In genomic region chr16:4316103-4316731, GRCh38 we compare ENCODE assay signal across 8 cellular contexts. TPM values are rescaled to one million over a fixed set of nuclear protein-coding genes. Genes with fewer than 3 reads are reported as not detected.
DNase-seq lines count a peak whose midpoint lies in the region; ATAC-seq and TF ChIP-seq lines count a peak whose summit lies in the region.

No MANE protein-coding gene starts in this region.

- H3K4me3 ChIP-seq in Loucy (ENCODE audit: low read length, poor library complexity, severe bottlenecking) (peak overlapping the region; percentile 71), duodenal mucosa (ENCODE audit: low read depth in 1 of 2, low read length in 2 of 2) (peak overlapping the region; percentile 36 to 45), neuron (ENCODE audit: low read length) (peak overlapping the region; percentile 96)

- H3K27me3 Mint-ChIP-seq in activated T-helper 17 cell treated with anti-CD3 and anti-CD28 coated beads, Interleukin-2, amount 50 U/mL, for 72 hours = peaks cover 11% of the 10 kb centered on the region

- H3K9me3 ChIP-seq in Loucy (ENCODE audit: insufficient read depth, low read depth, low read length) = no peaks in the 10 kb centered on the region
- no peaks in the 10 kb centered on the region for H3K9me3 ChIP-seq in duodenal mucosa (ENCODE audit: control insufficient read depth in 1 of 2, low read length in 2 of 2)
- H3K9me3 ChIP-seq in neuron (ENCODE audit: low read length) = no peaks in the 10 kb centered on the region

- H3K4me2 ChIP-seq in Loucy (ENCODE audit: low read depth, low read length, poor library complexity, severe bottlenecking) = peak overlapping the region; percentile 66

- H3K4me1 ChIP-seq in Loucy (ENCODE audit: insufficient read depth, low read length, poor library complexity, severe bottlenecking) (peaks cover 8% of the 10 kb centered on the region), duodenal mucosa (ENCODE audit: control insufficient read depth in 1 of 2, insufficient read depth in 2 of 2, low read length in 2 of 2) (peaks cover 11 to 39% of the 10 kb centered on the region in 2 donors), neuron (ENCODE audit: insufficient read depth, low read length) (peaks cover 39% of the 10 kb centered on the region)

- no peak overlapping the region for H2AFZ ChIP-seq in Loucy (ENCODE audit: low read length)
- H2AFZ ChIP-seq in neuron (ENCODE audit: low read depth, low read length) = no peak overlapping the region

- no peak overlapping the region for H3K4me3 Mint-ChIP-seq in activated T-helper 17 cell treated with anti-CD3 and anti-CD28 coated beads, Interleukin-2, amount 50 U/mL, for 72 hours

- 0 out of 2 replicates have a peak, but pooled peaks cover 3% of the 10 kb centered on the region for H3K79me2 ChIP-seq in Loucy (ENCODE audit: insufficient read depth, low read length)

- no peaks in the 10 kb centered on the region for H3K9me3 Mint-ChIP-seq in activated T-helper 17 cell treated with anti-CD3 and anti-CD28 coated beads, Interleukin-2, amount 50 U/mL, for 72 hours

- H3K27ac ChIP-seq in duodenal mucosa (ENCODE audit: low read depth, low read length) = peak overlapping the region; percentile 50

- H3K4me1 Mint-ChIP-seq in activated T-helper 17 cell treated with anti-CD3 and anti-CD28 coated beads, Interleukin-2, amount 50 U/mL, for 72 hours = peaks cover 10% of the 10 kb centered on the region

- peak; percentile 40 for DNase-seq in COR-L47 (lab: John Stamatoyannopoulos, UW)
- no peak for DNase-seq in NCI-H2171 (lab: John Stamatoyannopoulos, UW)
- DNase-seq in omental fat pad (ENCODE audit: low spot score) = no peak

- TF ChIP-seq CTCF in Loucy (conservative IDR thresholded peaks at IDR 0.05; ENCODE audit: low read length) = no peak
- no peak for TF ChIP-seq CTCF in omental fat pad (IDR thresholded peaks at IDR 0.05)

- H3K27me3 ChIP-seq in Loucy (ENCODE audit: insufficient read depth, low read length, poor library complexity, severe bottlenecking) = no peaks in the 10 kb centered on the region
- peaks cover 17 to 31% of the 10 kb centered on the region in 2 donors for H3K27me3 ChIP-seq in duodenal mucosa (ENCODE audit: control insufficient read depth in 1 of 2, insufficient read depth in 2 of 2, low read length in 2 of 2)
- no peaks in the 10 kb centered on the region for H3K27me3 ChIP-seq in neuron (ENCODE audit: insufficient read depth, low read length)

- H3K36me3 Mint-ChIP-seq in activated T-helper 17 cell treated with anti-CD3 and anti-CD28 coated beads, Interleukin-2, amount 50 U/mL, for 72 hours (ENCODE audit: low read depth) = peaks cover 10% of the 10 kb centered on the region

- ATAC-seq in activated T-helper 17 cell treated with anti-CD3 and anti-CD28 coated beads, Interleukin-2, amount 50 U/mL, for 72 hours (replicated peaks) = no peak
- ATAC-seq in HG03442 (IDR thresholded peaks at IDR 0.05; ENCODE audit: unreplicated experiment) (no peak), omental fat pad (ENCODE audit: low FRiP score) (no peak)

- no peaks in the 10 kb centered on the region for H3K9me2 ChIP-seq in Loucy (replicated peaks; ENCODE audit: low read depth, low read length)

- H3K36me3 ChIP-seq in Loucy (ENCODE audit: insufficient read depth, low read length) (no peaks in the 10 kb centered on the region), duodenal mucosa (ENCODE audit: control insufficient read depth in 1 of 2, insufficient read depth in 2 of 2, low read length in 2 of 2) (no peaks in the 10 kb centered on the region), neuron (ENCODE audit: insufficient read depth, low read length) (no peaks in the 10 kb centered on the region)

- peak overlapping the region; percentile 54 for H3K9ac ChIP-seq in Loucy (ENCODE audit: low read depth, low read length, poor library complexity, severe bottlenecking)
- H3K9ac ChIP-seq in duodenal mucosa (ENCODE audit: low read depth in 1 of 2, low read length in 2 of 2) = peak overlapping the region; percentile 12 to 18

- H3F3A ChIP-seq in Loucy (ENCODE audit: low read depth) = no peaks in the 10 kb centered on the region

- no peak overlapping the region for H3K27ac Mint-ChIP-seq in activated T-helper 17 cell treated with anti-CD3 and anti-CD28 coated beads, Interleukin-2, amount 50 U/mL, for 72 hours

- no peaks in the 10 kb centered on the region for H4K20me1 ChIP-seq in Loucy (ENCODE audit: insufficient read depth, low read length, poor library complexity, severe bottlenecking)

RNA-seq across cellular contexts. Expression of gene GLIS2, which starts 0.3 kb away (rescaled TPM):
- 1 to 10 TPM in 1 of 2 donors, under 1 TPM in 1; 0.37 to 1.6 TPM for total RNA-seq in activated T-helper 17 cell treated with anti-CD3 and anti-CD28 coated beads, Interleukin-2, amount 50 U/mL, for 72 hours
- 1 to 10 TPM; 1.9 to 4.9 (median 3.0) TPM for total RNA-seq in omental fat pad

RNA-seq across cellular contexts. Expression of gene PAM16, which starts 34.9 kb away (rescaled TPM):
- total RNA-seq in activated T-helper 17 cell treated with anti-CD3 and anti-CD28 coated beads, Interleukin-2, amount 50 U/mL, for 72 hours = 10 to 100 TPM; 40.4 to 74.7 TPM
- 10 to 100 TPM; 32.7 to 53.9 (median 41.8) TPM for total RNA-seq in omental fat pad

RNA-seq across cellular contexts. Expression of gene TFAP4, which starts 43.4 kb away (rescaled TPM):
- 10 to 100 TPM; 14.5 to 27.2 TPM for total RNA-seq in activated T-helper 17 cell treated with anti-CD3 and anti-CD28 coated beads, Interleukin-2, amount 50 U/mL, for 72 hours
- total RNA-seq in omental fat pad = 10 to 100 TPM in 1 of 4 donors, 1 to 10 TPM in 3; 2.9 to 16.9 (median 4.7) TPM

RNA-seq across cellular contexts. Expression of gene VASN, which starts 55.4 kb away (rescaled TPM):
- under 1 TPM; 0.11 to 0.29 TPM for total RNA-seq in activated T-helper 17 cell treated with anti-CD3 and anti-CD28 coated beads, Interleukin-2, amount 50 U/mL, for 72 hours
- 10 to 100 TPM; 10.8 to 40.0 (median 25.8) TPM for total RNA-seq in omental fat pad

Comparison
In these comparisons a context has a peak if more than half of its experiments do, and no peak if none do; other contexts are left out.
1. H3K4me3 ChIP-seq: peak in every context shown above with its lines; median percentile 96 in neuron; 71 in Loucy; 40 in duodenal mucosa.